ENCODE assay signal across 15 cellular contexts in genomic region chr14:98548071-98548686, GRCh38.
DNase-seq lines count a peak whose midpoint lies in the region; TF ChIP-seq lines count a peak whose summit lies in the region.
"Had no signal": no experiment of that assay in that cellular context is flagged by ENCODE, and none has a peak within 500 bp of the region (broad histone marks: within the 10 kb centered on the region; RNA-seq: fewer than 3 reads in every experiment).

No MANE protein-coding gene starts in this region.

- H3K9me3 ChIP-seq in A673 (ENCODE audit: low read depth, low read length, poor library complexity, severe bottlenecking): no peaks in the 10 kb centered on the region
- H3K9me3 ChIP-seq: right atrium auricular region had no signal

- no peak overlapping the region for H3K27ac ChIP-seq in A673 (ENCODE audit: low read depth, low read length, poor library complexity, severe bottlenecking)
- H3K27ac ChIP-seq: neural progenitor cell, right atrium auricular region had no signal

- POLR2A ChIA-PET in A673 (lab: Charles Lee; ENCODE audit: low non-redundant PET): no interaction called here

- TF ChIP-seq CTCF in A673 (conservative IDR thresholded peaks at IDR 0.05; ENCODE audit: low read depth, low read length): no peak

- intact Hi-C loops in A673 (cut with micrococcal nuclease; ENCODE audit: unreplicated experiment): no loop called here
- intact Hi-C loops in activated T-helper 1 cell treated with anti-CD3 and anti-CD28 coated beads, Interleukin-12 subunit alpha, Interleukin-12 subunit beta, Interleukin-2, Interleukin-4 antibody, amounts not matched to agents 30 ng/mL and 10 ng/mL and 1 ng/mL, durations not matched to agents 14 hours and 24 hours and 36 hours (cut with micrococcal nuclease): no loop called here

- H3K4me1 Mint-ChIP-seq in activated T-helper 1 cell treated with anti-CD3 and anti-CD28 coated beads, Interleukin-12 subunit alpha, Interleukin-12 subunit beta, Interleukin-2, Interleukin-4 antibody, amounts not matched to agents 30 ng/mL and 10 ng/mL and 1 ng/mL, durations not matched to agents 14 hours and 24 hours and 36 hours (ENCODE audit: low read depth): peaks cover 12% of the 10 kb centered on the region
- H3K4me1 Mint-ChIP-seq: activated B cell treated with CpG ODN at 0.5 μM for 24 hours, neural progenitor cell had no signal

- H3K27me3 ChIP-seq in A673 (replicated peaks; ENCODE audit: insufficient read depth, low read depth, low read length, poor library complexity): no peaks in the 10 kb centered on the region
- H3K27me3 ChIP-seq: neural progenitor cell, right atrium auricular region had no signal

- H3K27me3 Mint-ChIP-seq in activated T-helper 1 cell treated with anti-CD3 and anti-CD28 coated beads, Interleukin-12 subunit alpha, Interleukin-12 subunit beta, Interleukin-2, Interleukin-4 antibody, amounts not matched to agents 30 ng/mL and 10 ng/mL and 1 ng/mL, durations not matched to agents 14 hours and 24 hours and 36 hours (ENCODE audit: insufficient read depth): no peaks in the 10 kb centered on the region
- H3K27me3 Mint-ChIP-seq: activated B cell treated with CpG ODN at 0.5 μM for 24 hours; dendritic cell treated with granulocyte-macrophage colony-stimulating factor and Interleukin-4, amounts not matched to agents 40 ng/mL and 50 ng/mL, for 4 days had no signal

- H3K36me3 ChIP-seq in A673 (ENCODE audit: insufficient read depth, low read length, poor library complexity, severe bottlenecking): no peaks in the 10 kb centered on the region
- H3K36me3 ChIP-seq: neural progenitor cell, right atrium auricular region had no signal

- no TSS peak for BruUV-seq in A673 (replicated peaks; lab: Mats Ljungman, UMichigan)

- CTCF ChIA-PET in A673 (lab: Charles Lee): no interaction called here

- peaks cover 7% of the 10 kb centered on the region for H3K9me3 Mint-ChIP-seq in activated T-helper 1 cell treated with anti-CD3 and anti-CD28 coated beads, Interleukin-12 subunit alpha, Interleukin-12 subunit beta, Interleukin-2, Interleukin-4 antibody, amounts not matched to agents 30 ng/mL and 10 ng/mL and 1 ng/mL, durations not matched to agents 14 hours and 24 hours and 36 hours
- H3K9me3 Mint-ChIP-seq: neural progenitor cell had no signal

- no peaks in the 10 kb centered on the region for H3K4me1 ChIP-seq in A673 (ENCODE audit: insufficient read depth, low read length, poor library complexity, severe bottlenecking)
- H3K4me1 ChIP-seq: neural progenitor cell, right atrium auricular region had no signal

- H3K4me3 ChIP-seq in A673 (ENCODE audit: low read depth, low read length, poor library complexity, severe bottlenecking): no peak overlapping the region
- H3K4me3 ChIP-seq: lung, neural progenitor cell, right atrium auricular region had no signal

- peak overlapping the region; percentile 27 for H3K27ac Mint-ChIP-seq in activated T-helper 1 cell treated with anti-CD3 and anti-CD28 coated beads, Interleukin-12 subunit alpha, Interleukin-12 subunit beta, Interleukin-2, Interleukin-4 antibody, amounts not matched to agents 30 ng/mL and 10 ng/mL and 1 ng/mL, durations not matched to agents 14 hours and 24 hours and 36 hours
- H3K27ac Mint-ChIP-seq: activated B cell treated with CpG ODN at 0.5 μM for 24 hours; dendritic cell treated with granulocyte-macrophage colony-stimulating factor and Interleukin-4, amounts not matched to agents 40 ng/mL and 50 ng/mL, for 4 days; neural progenitor cell had no signal

- no peak overlapping the region for H3K4me3 Mint-ChIP-seq in activated T-helper 1 cell treated with anti-CD3 and anti-CD28 coated beads, Interleukin-12 subunit alpha, Interleukin-12 subunit beta, Interleukin-2, Interleukin-4 antibody, amounts not matched to agents 30 ng/mL and 10 ng/mL and 1 ng/mL, durations not matched to agents 14 hours and 24 hours and 36 hours
- H3K4me3 Mint-ChIP-seq: activated B cell treated with CpG ODN at 0.5 μM for 24 hours; dendritic cell treated with granulocyte-macrophage colony-stimulating factor and Interleukin-4, amounts not matched to agents 40 ng/mL and 50 ng/mL, for 4 days; neural progenitor cell had no signal

- DNase-seq in A673 (ENCODE audit: low spot score): peak; percentile 4
- DNase-seq in OCI-M1 (lab: John Stamatoyannopoulos, UW): peak; percentile 1
- no peak for DNase-seq in activated T-helper 1 cell treated with anti-CD3 and anti-CD28 coated beads, Interleukin-12 subunit alpha, Interleukin-12 subunit beta, Interleukin-2, Interleukin-4 antibody, amounts not matched to agents 30 ng/mL and 10 ng/mL and 1 ng/mL, durations not matched to agents 14 hours and 24 hours and 36 hours (ENCODE audit: low spot score)
- DNase-seq in stimulated activated CD4-positive, alpha-beta T cell treated with anti-CD3 and anti-CD28 coated beads, Interleukin-1b, Interleukin-23, amount 100 ng/mL, for 48 hours: peak; percentile 54
- DNase-seq in germinal center (ENCODE audit: low spot score): no peak
- no peak for DNase-seq in HCEC 1CT
- no peak for DNase-seq in NCI-H2107 treated with DMSO at 0.1 percent for 48 hours (lab: John Stamatoyannopoulos, UW; ENCODE audit: unreplicated experiment)
- no peak for DNase-seq in SHP77 treated with DMSO at 0.1 percent for 48 hours (lab: John Stamatoyannopoulos, UW)
- DNase-seq: activated B cell treated with CpG ODN at 0.5 μM for 24 hours, DMS53, NCI-H2029 treated with DMSO at 0.1 percent for 48 hours had no signal

- peaks cover 4% of the 10 kb centered on the region for H3K36me3 Mint-ChIP-seq in activated T-helper 1 cell treated with anti-CD3 and anti-CD28 coated beads, Interleukin-12 subunit alpha, Interleukin-12 subunit beta, Interleukin-2, Interleukin-4 antibody, amounts not matched to agents 30 ng/mL and 10 ng/mL and 1 ng/mL, durations not matched to agents 14 hours and 24 hours and 36 hours (ENCODE audit: low read depth)
- H3K36me3 Mint-ChIP-seq: neural progenitor cell had no signal

Comparison
In these comparisons a context has a peak if more than half of its experiments do, and no peak if none do; other contexts are left out.
1. DNase-seq: peak in A673 (single experiment), OCI-M1 (single experiment) and stimulated activated CD4-positive, alpha-beta T cell treated with anti-CD3 and anti-CD28 coated beads, Interleukin-1b, Interleukin-23, amount 100 ng/mL, for 48 hours (single experiment); none in activated T-helper 1 cell treated with anti-CD3 and anti-CD28 coated beads, Interleukin-12 subunit alpha, Interleukin-12 subunit beta, Interleukin-2, Interleukin-4 antibody, amounts not matched to agents 30 ng/mL and 10 ng/mL and 1 ng/mL, durations not matched to agents 14 hours and 24 hours and 36 hours (single experiment), germinal center (single experiment), HCEC 1CT (single experiment), NCI-H2107 treated with DMSO at 0.1 percent for 48 hours (single experiment) and SHP77 treated with DMSO at 0.1 percent for 48 hours (single experiment).